In genomic region chr11:33256808-33257159, GRCh38 we compare ENCODE assay signal across 7 cellular contexts. TPM values are rescaled to one million over a fixed set of nuclear protein-coding genes. Genes with fewer than 3 reads are reported as not detected.
DNase-seq lines count a peak whose midpoint lies in the region; ATAC-seq and TF ChIP-seq lines count a peak whose summit lies in the region.

No MANE protein-coding gene starts in this region.

- H2AFZ ChIP-seq in smooth muscle cell (ENCODE audit: low read depth), result peak overlapping the region; percentile 96

- no peaks in the 10 kb centered on the region for H3K36me3 ChIP-seq in HAP-1 (replicated peaks)
- H3K36me3 ChIP-seq in smooth muscle cell (ENCODE audit: low read depth), result no peaks in the 10 kb centered on the region

- intact Hi-C loops in right cardiac atrium (cut with DNase I), result loop anchor here (5.0 to 10.0 kb wide), 2 partner anchors 71 to 92 kb away; partner anchors contain the start of gene CSTF3 (in 3 of the 4)

- peak overlapping the region; percentile 87 for H3K4me2 ChIP-seq in smooth muscle cell

- H3K79me2 ChIP-seq in smooth muscle cell (ENCODE audit: low read depth), result peaks cover 34% of the 10 kb centered on the region

- 4% methylated on average over 16 of the region's 16 CpGs for WGBS in right cardiac atrium
- 3% methylated on average over 16 of the region's 16 CpGs for WGBS in smooth muscle cell (ENCODE audit: low lambda C conversion rate)

- peaks cover 33% of the 10 kb centered on the region for H4K20me1 ChIP-seq in smooth muscle cell (ENCODE audit: low read depth)

- TF ChIP-seq CTCF in VCaP (conservative IDR thresholded peaks at IDR 0.05), result no peak
- TF ChIP-seq CTCF in smooth muscle cell (IDR thresholded peaks at IDR 0.05; ENCODE audit: borderline replicate concordance, insufficient read depth, poor library complexity, severe bottlenecking), result no peak

- DNase-seq in HAP-1 (ENCODE audit: low spot score in 2 of 2) (no peak), right cardiac atrium (no peak), smooth muscle cell (lab: John Stamatoyannopoulos, UW; ENCODE audit: unreplicated experiment) (no peak), NCI-H1048 (lab: John Stamatoyannopoulos, UW) (no peak), HuH-7 (ENCODE audit: low spot score) (no peak), NCI-H1436 treated with DMSO at 0.1 percent for 48 hours (lab: John Stamatoyannopoulos, UW) (no peak)

- ATAC-seq in right cardiac atrium, result no peak

- H3K4me1 ChIP-seq in HAP-1 (peaks cover 24% of the 10 kb centered on the region), right cardiac atrium (ENCODE audit: control insufficient read depth, insufficient read depth, low read length) (no peaks in the 10 kb centered on the region), smooth muscle cell (ENCODE audit: low read depth) (peaks cover 24% of the 10 kb centered on the region)

- peak overlapping the region; percentile 82 for H3K9ac ChIP-seq in smooth muscle cell (ENCODE audit: low read depth)

- H3K27me3 ChIP-seq in HAP-1 (ENCODE audit: low read depth) (no peaks in the 10 kb centered on the region), right cardiac atrium (ENCODE audit: control insufficient read depth, insufficient read depth) (no peaks in the 10 kb centered on the region), smooth muscle cell (ENCODE audit: low read depth) (no peaks in the 10 kb centered on the region)

- H3K4me3 ChIP-seq in HAP-1, result peak overlapping the region; percentile 82
- peak overlapping the region; percentile 90 for H3K4me3 ChIP-seq in right cardiac atrium (ENCODE audit: low read length)
- peak overlapping the region; percentile 98 for H3K4me3 ChIP-seq in smooth muscle cell

- in situ Hi-C loops in HAP-1 (cut with MboI; ENCODE audit: low sequenced_read_pairs), result loop anchor here (10.0 kb wide), 1 partner anchor 92 kb away; the partner anchor contains the start of gene CSTF3

- H3F3A ChIP-seq in smooth muscle cell (ENCODE audit: low read depth), result no peaks in the 10 kb centered on the region

- H3K27ac ChIP-seq in VCaP, result peak overlapping the region; percentile 99
- peak overlapping the region; percentile 100 for H3K27ac ChIP-seq in right cardiac atrium (ENCODE audit: low read length)
- H3K27ac ChIP-seq in smooth muscle cell (ENCODE audit: low read depth), result peak overlapping the region; percentile 79

- H3K9me3 ChIP-seq in HAP-1 (no peaks in the 10 kb centered on the region), right cardiac atrium (ENCODE audit: control insufficient read depth, low read length) (no peaks in the 10 kb centered on the region), smooth muscle cell (replicated peaks; ENCODE audit: low read depth) (no peaks in the 10 kb centered on the region)

RNA-seq across cellular contexts. Expression of gene HIPK3, which starts 0.4 kb away (rescaled TPM):
- total RNA-seq in right cardiac atrium, result 100 to 1,000 TPM; 207 to 272 (median 234) TPM
- polyA plus RNA-seq in right cardiac atrium, result 32.0 TPM
- 80.0 and 94.0 TPM in 2 replicates for total RNA-seq in smooth muscle cell
- 15.3 and 16.4 TPM in 2 replicates for polyA plus RNA-seq in smooth muscle cell
